In genomic region chr14:24273422-24273998, GRCh38 we compare ENCODE assay signal across 8 cellular contexts. TPM values are rescaled to one million over a fixed set of nuclear protein-coding genes. Genes with fewer than 3 reads are reported as not detected.
DNase-seq lines count a peak whose midpoint lies in the region; ATAC-seq, FAIRE-seq and TF ChIP-seq lines count a peak whose summit lies in the region.
"Had no signal": no experiment of that assay in that cellular context is flagged by ENCODE, and none has a peak within 500 bp of the region (broad histone marks: within the 10 kb centered on the region; RNA-seq: fewer than 3 reads in every experiment).

No MANE protein-coding gene starts in this region.

- in situ Hi-C loops in GM12878 (cut with MboI) = no loop called here

- H3K4me1 ChIP-seq in DND-41 (ENCODE audit: insufficient read depth, low read length) = peaks cover 27% of the 10 kb centered on the region
- peaks cover 43% of the 10 kb centered on the region for H3K4me1 ChIP-seq in GM12878 (ENCODE audit: control insufficient read depth, insufficient read depth, low read length)

- H3K27me3 Mint-ChIP-seq in natural killer cell (ENCODE audit: low read depth in 2 of 2) = no peaks in the 10 kb centered on the region

- peaks cover 28% of the 10 kb centered on the region in 2 donors for H3K4me1 Mint-ChIP-seq in natural killer cell

- H3K9ac ChIP-seq in DND-41 (ENCODE audit: low read depth, low read length) (no peak overlapping the region), GM12878 (ENCODE audit: control insufficient read depth, insufficient read depth, low read length) (no peak overlapping the region)

- peak overlapping the region; percentile 35 for H3K4me3 Mint-ChIP-seq in natural killer cell

- TF ChIP-seq POLR2A in GM12878 (IDR thresholded peaks at IDR 0.05; ENCODE audit: low read depth, low read length) = no peak

- no peaks in the 10 kb centered on the region for H4K20me1 ChIP-seq in DND-41 (ENCODE audit: insufficient read depth, low read length)
- no peaks in the 10 kb centered on the region for H4K20me1 ChIP-seq in GM12878 (ENCODE audit: control insufficient read depth, insufficient read depth)

- DNase-seq in DND-41 (no peak), GM12878 (ENCODE audit: low read depth, low spot score) (no peak), natural killer cell (no peak), iPS-NIHi7 (ENCODE audit: extremely low spot score) (no peak), medulla oblongata (ENCODE audit: extremely low spot score) (no peak), C1 segment of cervical spinal cord (lab: John Stamatoyannopoulos, UW) (no peak)
- DNase-seq: NCI-H345 had no signal

- no peak for TF ChIP-seq RAD21 in GM12878 (IDR thresholded peaks at IDR 0.05; ENCODE audit: insufficient read depth, low read depth, low read length)

- H3K36me3 Mint-ChIP-seq in natural killer cell = no peaks in the 10 kb centered on the region

- ATAC-seq in DND-41 (ENCODE audit: insufficient read depth, low read depth) (no peak), GM12878 (no peak), natural killer cell (no peak)

- BruUV-seq in GM12878 (replicated peaks; lab: Mats Ljungman, UMichigan) = no TSS peak

- H3K36me3 ChIP-seq in DND-41 (ENCODE audit: insufficient read depth, low read length) (no peaks in the 10 kb centered on the region), GM12878 (ENCODE audit: control insufficient read depth in 2 of 2, insufficient read depth in 2 of 2, low read length in 1 of 2) (peaks cover 0 to 7% of the 10 kb centered on the region in 2 experiments; a peak in 2 of 4 replicates)

- WGBS in GM12878 (ENCODE audit: insufficient coverage, insufficient replicate concordance, low lambda C conversion rate, missing lambda C conversion rate) = 55% methylated on average over 3 of the region's 3 CpGs

- CTCF ChIA-PET in GM12878 (lab: Yijun Ruan, JAX) = interaction anchor here (1.1 to 17.1 kb wide), 8 partner anchors 8 to 158 kb away, joined by 3 to 269 read pairs (median 8); partner anchors contain the start of genes CIDEB, DHRS1, IRF9 and NOP9

- H3K27ac ChIP-seq in DND-41 (ENCODE audit: low read length) (no peak overlapping the region), GM12878 (ENCODE audit: control insufficient read depth, insufficient read depth) (peak overlapping the region; percentile 64)

- H3K9me3 Mint-ChIP-seq in natural killer cell = no peaks in the 10 kb centered on the region

- peak overlapping the region; percentile 91 to 92 for H3K27ac Mint-ChIP-seq in natural killer cell

- TF ChIP-seq EP300 in GM12878 (IDR thresholded peaks at IDR 0.05; ENCODE audit: borderline replicate concordance in 1 of 2, control insufficient read depth in 1 of 2, low read depth in 2 of 2, low read length in 2 of 2) = no peak

- POLR2A ChIA-PET in GM12878 (lab: Charles Lee) = interaction anchor here (0.7 to 10.9 kb wide), 10 partner anchors 10 to 157 kb away, joined by 3 to 171 read pairs (median 5); partner anchors contain the start of genes DHRS1, NOP9 and TINF2

- H3K79me2 ChIP-seq in DND-41 (ENCODE audit: insufficient read depth, low read length) = peaks cover 6% of the 10 kb centered on the region; the same call in 1 of the 2 replicates
- H3K79me2 ChIP-seq in GM12878 (ENCODE audit: control insufficient read depth, insufficient read depth, low read length) = peaks cover 14% of the 10 kb centered on the region

- RAD21 ChIA-PET in GM12878 (lab: Charles Lee; ENCODE audit: unreplicated experiment) = interaction anchor here (0.7 to 5.6 kb wide), 9 partner anchors 7 to 159 kb away, joined by 3 to 59 read pairs (median 6); partner anchors contain the start of genes CIDEB, DCAF11, MDP1 and NRL

- H3K4me2 ChIP-seq in DND-41 (ENCODE audit: insufficient read depth, low read length) (no peak overlapping the region), GM12878 (ENCODE audit: control insufficient read depth, insufficient read depth) (peak overlapping the region; percentile 50)

- H3K4me3 ChIP-seq in DND-41 (ENCODE audit: low read depth in 1 of 2, low read length in 2 of 2) = no peak overlapping the region
- 0 out of 2 replicates have a peak overlapping the region, but pooled peaks have one; percentile 3 for H3K4me3 ChIP-seq in GM12878

- H3K9me3 ChIP-seq in DND-41 (ENCODE audit: insufficient read depth, low read length, severe bottlenecking) (no peaks in the 10 kb centered on the region), GM12878 (replicated peaks; ENCODE audit: control insufficient read depth, insufficient read depth, low read length) (no peaks in the 10 kb centered on the region; the same call in 2 of the 3 replicates)

- H3K27me3 ChIP-seq in DND-41 (ENCODE audit: insufficient read depth, low read length, poor library complexity) = no peaks in the 10 kb centered on the region
- H3K27me3 ChIP-seq in GM12878 (replicated peaks in 1 of 2; ENCODE audit: control insufficient read depth in 2 of 2, insufficient read depth in 2 of 2, low read length in 1 of 2) = no peaks in the 10 kb centered on the region

- TF ChIP-seq CTCF in DND-41 (IDR thresholded peaks at IDR 0.05; ENCODE audit: borderline replicate concordance, extremely low read depth, low read length, poor library complexity, severe bottlenecking) (peak; percentile 17), LNCAP (IDR thresholded peaks at IDR 0.05) (peak; percentile 32; the same call in 1 of the 2 replicates), GM12878 (IDR thresholded peaks at IDR 0.05 in 2 of 3, conservative IDR thresholded peaks at IDR 0.05 in 1 of 3; ENCODE audit: control insufficient read depth in 2 of 3, extremely low read depth in 1 of 3, insufficient read depth in 1 of 3, low read depth in 3 of 3, low read length in 3 of 3) (peak; percentile 12 to 26 (median 13); a peak in 2 of 6 replicates), natural killer cell (IDR thresholded peaks at IDR 0.05) (no peak)

- SMC1A ChIA-PET in GM12878 (lab: Charles Lee; ENCODE audit: uncharacterized antibody, unreplicated experiment) = interaction anchor here (0.7 to 11.8 kb wide), 13 partner anchors 11 to 193 kb away, joined by 3 to 141 read pairs (median 3); partner anchors contain the start of genes CHMP4A, DCAF11, DHRS1 and NOP9

- intact Hi-C loops in GM12878 (cut with micrococcal nuclease; ENCODE audit: unreplicated experiment) (no loop called here), natural killer cell (cut with micrococcal nuclease) (loop anchor here (5.0 kb wide), 2 partner anchors 41 to 399 kb away; partner anchors contain the start of genes GMPR2 and NEDD8)

- no peak for FAIRE-seq in GM12878 (lab: Jason Lieb, UNC)

- H2AFZ ChIP-seq in DND-41 (ENCODE audit: low read depth, low read length) (no peak overlapping the region), GM12878 (ENCODE audit: control insufficient read depth, low read depth, low read length) (no peak overlapping the region)

RNA-seq across cellular contexts. Expression of gene RABGGTA, which starts 2.1 kb away (rescaled TPM):
- 79.2 and 89.2 TPM in 2 replicates for total RNA-seq in GM12878 (2013; cell fraction: nucleolus; rRNA removed)
- total RNA-seq in GM12878 (2014; rRNA removed) (54.1 and 55.7 TPM in 2 replicates), GM12878 (2014; rRNA removed; fragmentation: Illumina TruSeq; extraction: Trizol) (19.1 and 20.2 TPM in 2 replicates), GM12878 (2021) (54.4 and 59.1 TPM in 2 replicates), natural killer cell (10 to 100 TPM; 72.9 to 95.1 (median 88.5) TPM)
- 47.3 TPM for polyA plus RNA-seq in GM12878 (2011; ENCODE audit: low read depth)
- polyA plus RNA-seq in GM12878 (2011; rRNA removed) (15.8 and 37.5 TPM in 2 replicates), GM12878 (2014; fragmentation: Illumina TruSeq; extraction: Trizol) (18.4 and 35.6 TPM in 2 replicates), GM12878 (2014; fragmentation: Nextera tagmentation; extraction: Ambion mirVana) (10 to 100 TPM; 38.2 to 38.6 TPM), GM12878 (2014; rRNA removed) (55.1 and 59.8 TPM in 2 replicates), GM12878 (2016; fragmentation: Nextera tagmentation; extraction: Ambion mirVana) (10 to 100 TPM; 69.5 to 75.6 TPM)
- 61.6 and 68.3 TPM in 2 replicates for polyA plus RNA-seq in GM12878 (2011; cell fraction: cytosol; rRNA removed)
- 400 and 440 TPM in 2 replicates for polyA plus RNA-seq in GM12878 (2011; cell fraction: nucleus; rRNA removed)
- 43.8 and 44.9 TPM in 2 replicates for polyA plus RNA-seq in GM12878 (2012)
- 62.7 and 113 TPM in 2 replicates for polyA minus RNA-seq in GM12878 (2011; rRNA and poly(A)+ RNA removed)
- polyA minus RNA-seq in GM12878 (2011; cell fraction: cytosol; rRNA and poly(A)+ RNA removed) = 22.2 and 29.2 TPM in 2 replicates
- 119 and 166 TPM in 2 replicates for polyA minus RNA-seq in GM12878 (2011; cell fraction: nucleus; rRNA and poly(A)+ RNA removed)

RNA-seq across cellular contexts. Expression of gene TGM1, which starts 10.5 kb away (rescaled TPM):
- 9.3 and 14.5 TPM in 2 replicates for total RNA-seq in GM12878 (2013; cell fraction: nucleolus; rRNA removed)
- 3.5 and 4.8 TPM in 2 replicates for total RNA-seq in GM12878 (2014; rRNA removed)
- 1.6 and 1.7 TPM in 2 replicates for total RNA-seq in GM12878 (2014; rRNA removed; fragmentation: Illumina TruSeq; extraction: Trizol)
- total RNA-seq in GM12878 (2021) = 4.6 and 5.9 TPM in 2 replicates
- 0.51 TPM for polyA plus RNA-seq in GM12878 (2011; ENCODE audit: low read depth)
- 1.3 and 1.9 TPM in 2 replicates for polyA plus RNA-seq in GM12878 (2011; rRNA removed)
- 2.4 and 2.9 TPM in 2 replicates for polyA plus RNA-seq in GM12878 (2011; cell fraction: cytosol; rRNA removed)
- 32.9 and 37.2 TPM in 2 replicates for polyA plus RNA-seq in GM12878 (2011; cell fraction: nucleus; rRNA removed)
- polyA plus RNA-seq in GM12878 (2012) = 1.3 and 2.1 TPM in 2 replicates
- polyA plus RNA-seq in GM12878 (2014; fragmentation: Illumina TruSeq; extraction: Trizol) = 0.79 and 3.9 TPM in 2 replicates
- polyA plus RNA-seq in GM12878 (2014; fragmentation: Nextera tagmentation; extraction: Ambion mirVana) = under 1 TPM; 0.05 to 0.18 TPM
- polyA plus RNA-seq in GM12878 (2014; rRNA removed) = 4.4 and 6.0 TPM in 2 replicates
- polyA plus RNA-seq in GM12878 (2016; fragmentation: Nextera tagmentation; extraction: Ambion mirVana) = 1 to 10 TPM in 1 of 2 experiments, under 1 TPM in 1; 0.63 to 1.3 TPM
- polyA minus RNA-seq in GM12878 (2011; rRNA and poly(A)+ RNA removed) = 1.0 and 6.7 TPM in 2 replicates
- polyA minus RNA-seq in GM12878 (2011; cell fraction: cytosol; rRNA and poly(A)+ RNA removed) = 4.1 TPM in 1 of 2 replicates, not detected in the other
- polyA minus RNA-seq in GM12878 (2011; cell fraction: nucleus; rRNA and poly(A)+ RNA removed) = 6.8 and 14.7 TPM in 2 replicates
- total RNA-seq in natural killer cell = 1 to 10 TPM; 1.7 to 4.9 (median 4.7) TPM

RNA-seq across cellular contexts. Expression of gene DHRS1, which starts 26.1 kb away (rescaled TPM):
- total RNA-seq in GM12878 (2013; cell fraction: nucleolus; rRNA removed) = 26.2 and 30.6 TPM in 2 replicates
- 14.0 and 17.6 TPM in 2 replicates for total RNA-seq in GM12878 (2014; rRNA removed)
- 12.1 and 12.6 TPM in 2 replicates for total RNA-seq in GM12878 (2014; rRNA removed; fragmentation: Illumina TruSeq; extraction: Trizol)
- 23.3 and 26.8 TPM in 2 replicates for total RNA-seq in GM12878 (2021)
- 49.4 TPM for polyA plus RNA-seq in GM12878 (2011; ENCODE audit: low read depth)
- 12.6 and 16.0 TPM in 2 replicates for polyA plus RNA-seq in GM12878 (2011; rRNA removed)
- polyA plus RNA-seq in GM12878 (2011; cell fraction: cytosol; rRNA removed) = 57.3 and 58.0 TPM in 2 replicates
- 153 and 174 TPM in 2 replicates for polyA plus RNA-seq in GM12878 (2011; cell fraction: nucleus; rRNA removed)
- 20.9 and 22.8 TPM in 2 replicates for polyA plus RNA-seq in GM12878 (2012)
- polyA plus RNA-seq in GM12878 (2014; fragmentation: Illumina TruSeq; extraction: Trizol) = 16.9 and 26.1 TPM in 2 replicates
- polyA plus RNA-seq in GM12878 (2014; fragmentation: Nextera tagmentation; extraction: Ambion mirVana) = 10 to 100 TPM; 44.6 to 45.0 TPM
- polyA plus RNA-seq in GM12878 (2014; rRNA removed) = 25.3 and 29.2 TPM in 2 replicates
- 10 to 100 TPM; 30.4 to 32.5 TPM for polyA plus RNA-seq in GM12878 (2016; fragmentation: Nextera tagmentation; extraction: Ambion mirVana)
- 28.5 and 60.5 TPM in 2 replicates for polyA minus RNA-seq in GM12878 (2011; rRNA and poly(A)+ RNA removed)
- polyA minus RNA-seq in GM12878 (2011; cell fraction: cytosol; rRNA and poly(A)+ RNA removed) = 9.2 and 12.8 TPM in 2 replicates
- 19.8 and 27.7 TPM in 2 replicates for polyA minus RNA-seq in GM12878 (2011; cell fraction: nucleus; rRNA and poly(A)+ RNA removed)
- 10 to 100 TPM; 39.8 to 59.0 (median 43.3) TPM for total RNA-seq in natural killer cell

RNA-seq across cellular contexts. Expression of gene NOP9, which starts 26.1 kb away (rescaled TPM):
- total RNA-seq in GM12878 (2013; cell fraction: nucleolus; rRNA removed) = 41.4 and 45.3 TPM in 2 replicates
- total RNA-seq in GM12878 (2014; rRNA removed) (33.1 and 33.4 TPM in 2 replicates), GM12878 (2014; rRNA removed; fragmentation: Illumina TruSeq; extraction: Trizol) (24.2 and 25.4 TPM in 2 replicates), GM12878 (2021) (36.8 and 43.9 TPM in 2 replicates), natural killer cell (10 to 100 TPM; 34.9 to 47.8 (median 39.2) TPM)
- 11.9 TPM for polyA plus RNA-seq in GM12878 (2011; ENCODE audit: low read depth)
- polyA plus RNA-seq in GM12878 (2011; rRNA removed) (11.4 and 17.0 TPM in 2 replicates), GM12878 (2014; fragmentation: Illumina TruSeq; extraction: Trizol) (28.6 and 28.8 TPM in 2 replicates), GM12878 (2014; fragmentation: Nextera tagmentation; extraction: Ambion mirVana) (1 to 10 TPM; 2.4 to 3.4 TPM), GM12878 (2014; rRNA removed) (23.6 and 26.1 TPM in 2 replicates), GM12878 (2016; fragmentation: Nextera tagmentation; extraction: Ambion mirVana) (1 to 10 TPM; 4.9 to 6.1 TPM)
- polyA plus RNA-seq in GM12878 (2011; cell fraction: cytosol; rRNA removed) = 21.2 and 23.6 TPM in 2 replicates
- polyA plus RNA-seq in GM12878 (2011; cell fraction: nucleus; rRNA removed) = 68.4 and 72.3 TPM in 2 replicates
- 13.8 and 16.1 TPM in 2 replicates for polyA plus RNA-seq in GM12878 (2012)
- 32.6 and 36.9 TPM in 2 replicates for polyA minus RNA-seq in GM12878 (2011; rRNA and poly(A)+ RNA removed)
- 15.3 and 17.2 TPM in 2 replicates for polyA minus RNA-seq in GM12878 (2011; cell fraction: cytosol; rRNA and poly(A)+ RNA removed)
- polyA minus RNA-seq in GM12878 (2011; cell fraction: nucleus; rRNA and poly(A)+ RNA removed) = 23.7 and 34.4 TPM in 2 replicates

RNA-seq across cellular contexts. Expression of gene TINF2, which starts 31.1 kb away (rescaled TPM):
- 41.1 and 41.5 TPM in 2 replicates for total RNA-seq in GM12878 (2013; cell fraction: nucleolus; rRNA removed)
- total RNA-seq in GM12878 (2014; rRNA removed) (50.9 and 52.5 TPM in 2 replicates), GM12878 (2014; rRNA removed; fragmentation: Illumina TruSeq; extraction: Trizol) (56.5 and 57.9 TPM in 2 replicates), GM12878 (2021) (66.6 and 69.5 TPM in 2 replicates), natural killer cell (100 to 1,000 TPM; 158 to 269 (median 176) TPM)
- polyA plus RNA-seq in GM12878 (2011; ENCODE audit: low read depth) = 29.7 TPM
- polyA plus RNA-seq in GM12878 (2011; rRNA removed) (47.5 and 55.8 TPM in 2 replicates), GM12878 (2014; fragmentation: Illumina TruSeq; extraction: Trizol) (71.1 and 71.8 TPM in 2 replicates), GM12878 (2014; fragmentation: Nextera tagmentation; extraction: Ambion mirVana) (10 to 100 TPM; 27.8 to 58.8 TPM), GM12878 (2014; rRNA removed) (46.8 and 48.9 TPM in 2 replicates), GM12878 (2016; fragmentation: Nextera tagmentation; extraction: Ambion mirVana) (10 to 100 TPM; 77.2 to 77.8 TPM)
- 39.2 and 41.2 TPM in 2 replicates for polyA plus RNA-seq in GM12878 (2011; cell fraction: cytosol; rRNA removed)
- polyA plus RNA-seq in GM12878 (2011; cell fraction: nucleus; rRNA removed) = 62.9 and 84.5 TPM in 2 replicates
- polyA plus RNA-seq in GM12878 (2012) = 35.4 and 42.9 TPM in 2 replicates
- 29.3 and 32.5 TPM in 2 replicates for polyA minus RNA-seq in GM12878 (2011; rRNA and poly(A)+ RNA removed)
- polyA minus RNA-seq in GM12878 (2011; cell fraction: cytosol; rRNA and poly(A)+ RNA removed) = 11.6 and 12.6 TPM in 2 replicates
- polyA minus RNA-seq in GM12878 (2011; cell fraction: nucleus; rRNA and poly(A)+ RNA removed) = 29.9 and 52.8 TPM in 2 replicates
